In genomic region chr4:158250321-158250720, GRCh38 we compare ENCODE assay signal across 21 cellular contexts. TPM values are rescaled to one million over a fixed set of nuclear protein-coding genes. Genes with fewer than 3 reads are reported as not detected.
DNase-seq lines count a peak whose midpoint lies in the region; ATAC-seq, FAIRE-seq and TF ChIP-seq lines count a peak whose summit lies in the region.
"Had no signal": no experiment of that assay in that cellular context is flagged by ENCODE, and none has a peak within 500 bp of the region (broad histone marks: within the 10 kb centered on the region; RNA-seq: fewer than 3 reads in every experiment).

No MANE protein-coding gene starts in this region.

- DNase-seq in heart left ventricle: peak in 1 of 5 donors; percentile 28
- no peak for DNase-seq in cardiac septum (ENCODE audit: low spot score)
- peak in 1 of 10 donors; percentile 42 for DNase-seq in dorsolateral prefrontal cortex
- DNase-seq in mucosa of descending colon: peak in 1 of 3 donors; percentile 13
- DNase-seq in GM19239 (ENCODE audit: insufficient read length, low spot score): no peak
- no peak for DNase-seq in stimulated activated CD8-positive, alpha-beta memory T cell treated with anti-CD3 and anti-CD28 coated beads, Interleukin-4, amount 100 ng/mL, for 48 hours
- DNase-seq in H4 (ENCODE audit: low spot score): no peak
- DNase-seq: activated CD4-positive, CD25-positive, alpha-beta regulatory T cell; activated CD8-positive, alpha-beta T cell treated with anti-CD3 and anti-CD28 coated beads for 36 hours; activated T-cell treated with anti-CD3 and anti-CD28 coated beads, Interleukin-2, amount 50 U/mL, for 1 hour; central memory CD4-positive, alpha-beta T cell; midbrain; NCI-H2029 treated with DMSO at 0.1 percent for 48 hours; NCI-H446; SK-N-SH; stimulated activated CD4-positive, alpha-beta T cell treated with anti-CD3 and anti-CD28 coated beads, Interleukin-4, amount 100 ng/mL, for 4 hours had no signal

- H3K4me3 ChIP-seq in heart left ventricle (no peak overlapping the region), dorsolateral prefrontal cortex (no peak overlapping the region), mucosa of descending colon (no peak overlapping the region)
- H3K4me3 ChIP-seq: A549, prostate gland had no signal

- intact Hi-C loops in heart left ventricle (cut with DNase I): loop anchor here (5.0 to 10.0 kb wide), 10 partner anchors 48 to 377 kb away; partner anchors contain the start of gene GASK1B (in 1 of the 10)
- intact Hi-C loops in cardiac septum (cut with DNase I): loop anchor here (5.0 kb wide), 3 partner anchors 73 to 372 kb away; no protein-coding TSS in a partner anchor
- intact Hi-C loops in dorsolateral prefrontal cortex (cut with DNase I): loop anchor here (5.0 kb wide), 3 partner anchors 58 to 258 kb away; partner anchors contain the start of gene GASK1B (in 1 of the 2)
- intact Hi-C loops in mucosa of descending colon (cut with DNase I, micrococcal nuclease): loop anchor here in 1 of 2 donors (10.0 kb wide), 2 partner anchors 256 to 374 kb away; no protein-coding TSS in a partner anchor

- no peak for FAIRE-seq in GM19239 (lab: Jason Lieb, UNC)
- FAIRE-seq: A549, frontal cortex had no signal

- TF ChIP-seq CTCF in heart left ventricle (IDR thresholded peaks at IDR 0.05) (no peak), dorsolateral prefrontal cortex (IDR thresholded peaks at IDR 0.05 in 54 of 56, conservative IDR thresholded peaks at IDR 0.05 in 2 of 56; ENCODE audit: low read depth in 1 of 56, partially characterized antibody in 56 of 56) (no peak), mucosa of descending colon (IDR thresholded peaks at IDR 0.05) (no peak)

- peaks cover 0 to 17% (median 6%) of the 10 kb centered on the region in 9 donors for H3K36me3 ChIP-seq in heart left ventricle
- H3K36me3 ChIP-seq in mucosa of descending colon (ENCODE audit: low read depth): no peaks in the 10 kb centered on the region
- H3K36me3 ChIP-seq: prostate gland had no signal

- H3K9me3 ChIP-seq in heart left ventricle (no peaks in the 10 kb centered on the region), mucosa of descending colon (no peaks in the 10 kb centered on the region)
- H3K9me3 ChIP-seq: A549, prostate gland, SK-N-SH had no signal

- WGBS in heart left ventricle, 4 donors: 28 to 61% (median 49%) methylated on average over 2 of the region's 2 CpGs

- ATAC-seq in heart left ventricle: peak in 3 of 4 donors; percentile 47 to 62 (median 61)
- peak; percentile 63 for ATAC-seq in mucosa of descending colon
- no peak for ATAC-seq in GM21723 (IDR thresholded peaks at IDR 0.05; ENCODE audit: unreplicated experiment)
- ATAC-seq: A549; activated CD8-positive, alpha-beta T cell treated with anti-CD3 and anti-CD28 coated beads for 36 hours; Panc1 had no signal

- H3K27ac ChIP-seq in heart left ventricle (peak overlapping the region in 1 of 12 donors; percentile 4), dorsolateral prefrontal cortex (peak overlapping the region in 58 of 59 donors; percentile 7 to 100 (median 80))
- H3K27ac ChIP-seq: A549, prostate gland had no signal

- H3K4me1 ChIP-seq in heart left ventricle (peaks cover 0 to 23% (median 0%) of the 10 kb centered on the region in 12 donors), mucosa of descending colon (ENCODE audit: low read depth) (no peaks in the 10 kb centered on the region)
- H3K4me1 ChIP-seq: A549, prostate gland had no signal

- H3K27me3 ChIP-seq in heart left ventricle: no peaks in the 10 kb centered on the region
- H3K27me3 ChIP-seq in dorsolateral prefrontal cortex: no peaks in the 10 kb centered on the region

- TF ChIP-seq POLR2A in heart left ventricle (IDR thresholded peaks at IDR 0.05): no peak

RNA-seq across cellular contexts. Expression of gene TMEM144, which starts 40.0 kb away (rescaled TPM):
- total RNA-seq in heart left ventricle: 10 to 100 TPM in 6 of 9 donors, 1 to 10 TPM in 3; 6.8 to 17.7 (median 12.5) TPM
- polyA plus RNA-seq in heart left ventricle: 1 to 10 TPM; 2.3 to 8.0 TPM
- total RNA-seq in cardiac septum: 14.6 TPM
- total RNA-seq in dorsolateral prefrontal cortex: 1,000 to 10,000 TPM in 1 of 120 experiments, 100 to 1,000 TPM in 99, 10 to 100 TPM in 20; 33.2 to 1,060 (median 211) TPM
- 10 to 100 TPM; 16.1 to 36.7 (median 32.4) TPM for total RNA-seq in mucosa of descending colon
- 1.8 and 4.5 TPM in 2 replicates for total RNA-seq in H4 (2014; rRNA removed; shearing (Covaris generic))
- polyA plus RNA-seq: SK-N-SH had no signal
